17 cellular contexts compared by ENCODE assay signal in genomic region chr7:104136561-104136960, GRCh38.
DNase-seq lines count a peak whose midpoint lies in the region; ATAC-seq and TF ChIP-seq lines count a peak whose summit lies in the region.
"Had no signal": no experiment of that assay in that cellular context is flagged by ENCODE, and none has a peak within 500 bp of the region (broad histone marks: within the 10 kb centered on the region; RNA-seq: fewer than 3 reads in every experiment).

No MANE protein-coding gene starts in this region.

- TF ChIP-seq CTCF in activated CD8-positive, alpha-beta T cell treated with anti-CD3 and anti-CD28 coated beads for 36 hours (IDR thresholded peaks at IDR 0.05): no peak

- ATAC-seq in activated CD8-positive, alpha-beta T cell treated with anti-CD3 and anti-CD28 coated beads for 36 hours: no peak
- ATAC-seq in activated CD8-positive, alpha-beta T cell treated with anti-CD3 and anti-CD28 coated beads, Interleukin-2, amount 10 ng/mL, durations not matched to agents 7 days and 5 days: no peak
- ATAC-seq in HG02970 (IDR thresholded peaks at IDR 0.05; ENCODE audit: low FRiP score, unreplicated experiment): no peak
- ATAC-seq: A549; CD8-positive, alpha-beta T cell had no signal

- DNase-seq in activated CD8-positive, alpha-beta T cell treated with anti-CD3 and anti-CD28 coated beads for 36 hours: no peak
- DNase-seq in activated CD8-positive, alpha-beta T cell treated with anti-CD3 and anti-CD28 coated beads, Interleukin-2, amount 10 ng/mL, durations not matched to agents 7 days and 5 days: no peak
- DNase-seq in G401 (ENCODE audit: low spot score): peak; percentile 78
- DNase-seq in activated T-helper 1 cell treated with anti-CD3 and anti-CD28 coated beads, Interleukin-12 subunit alpha, Interleukin-12 subunit beta, Interleukin-2, Interleukin-4 antibody, amounts not matched to agents 30 ng/mL and 10 ng/mL and 1 ng/mL, durations not matched to agents 14 hours and 24 hours and 36 hours (ENCODE audit: low spot score): no peak
- peak; percentile 2 to 53 for DNase-seq in cerebellar nuclear complex (lab: John Stamatoyannopoulos, UW)
- DNase-seq in 8988T: no peak
- DNase-seq: BE2C; CD8-positive, alpha-beta T cell; COR-L47; DMS153; DMS79 treated with DMSO at 0.1 percent for 48 hours; EL; GDM1; HCEC 1CT; IMR-90 had no signal

- H3K4me1 Mint-ChIP-seq in activated CD8-positive, alpha-beta T cell treated with anti-CD3 and anti-CD28 coated beads for 36 hours (ENCODE audit: low read depth): peaks cover 5% of the 10 kb centered on the region
- no peaks in the 10 kb centered on the region for H3K4me1 Mint-ChIP-seq in activated CD8-positive, alpha-beta T cell treated with anti-CD3 and anti-CD28 coated beads, Interleukin-2, amount 10 ng/mL, durations not matched to agents 7 days and 5 days (ENCODE audit: low read depth)
- peaks cover 9% of the 10 kb centered on the region for H3K4me1 Mint-ChIP-seq in activated T-helper 1 cell treated with anti-CD3 and anti-CD28 coated beads, Interleukin-12 subunit alpha, Interleukin-12 subunit beta, Interleukin-2, Interleukin-4 antibody, amounts not matched to agents 30 ng/mL and 10 ng/mL and 1 ng/mL, durations not matched to agents 14 hours and 24 hours and 36 hours (ENCODE audit: low read depth)

- CTCF ChIA-PET in activated CD8-positive, alpha-beta T cell treated with anti-CD3 and anti-CD28 coated beads for 36 hours (lab: Charles Lee): no interaction called here
- CTCF ChIA-PET in activated CD8-positive, alpha-beta T cell treated with anti-CD3 and anti-CD28 coated beads, Interleukin-2, amount 10 ng/mL, durations not matched to agents 7 days and 5 days (lab: Charles Lee): interaction anchor here (1.4 kb wide), 1 partner anchor 23 kb away, joined by 3 read pairs; no protein-coding TSS in a partner anchor

- no peak overlapping the region for H3K4me3 Mint-ChIP-seq in activated CD8-positive, alpha-beta T cell treated with anti-CD3 and anti-CD28 coated beads for 36 hours
- H3K4me3 Mint-ChIP-seq in activated CD8-positive, alpha-beta T cell treated with anti-CD3 and anti-CD28 coated beads, Interleukin-2, amount 10 ng/mL, durations not matched to agents 7 days and 5 days: no peak overlapping the region
- no peak overlapping the region for H3K4me3 Mint-ChIP-seq in activated T-helper 1 cell treated with anti-CD3 and anti-CD28 coated beads, Interleukin-12 subunit alpha, Interleukin-12 subunit beta, Interleukin-2, Interleukin-4 antibody, amounts not matched to agents 30 ng/mL and 10 ng/mL and 1 ng/mL, durations not matched to agents 14 hours and 24 hours and 36 hours
- H3K4me3 Mint-ChIP-seq: CD8-positive, alpha-beta T cell had no signal

- no peaks in the 10 kb centered on the region for H3K9me3 Mint-ChIP-seq in activated CD8-positive, alpha-beta T cell treated with anti-CD3 and anti-CD28 coated beads for 36 hours
- no peaks in the 10 kb centered on the region for H3K9me3 Mint-ChIP-seq in activated CD8-positive, alpha-beta T cell treated with anti-CD3 and anti-CD28 coated beads, Interleukin-2, amount 10 ng/mL, durations not matched to agents 7 days and 5 days (ENCODE audit: insufficient read depth)
- H3K9me3 Mint-ChIP-seq in activated T-helper 1 cell treated with anti-CD3 and anti-CD28 coated beads, Interleukin-12 subunit alpha, Interleukin-12 subunit beta, Interleukin-2, Interleukin-4 antibody, amounts not matched to agents 30 ng/mL and 10 ng/mL and 1 ng/mL, durations not matched to agents 14 hours and 24 hours and 36 hours: no peaks in the 10 kb centered on the region
- H3K9me3 Mint-ChIP-seq: CD8-positive, alpha-beta T cell had no signal

- peaks cover 11% of the 10 kb centered on the region for H3K36me3 Mint-ChIP-seq in activated CD8-positive, alpha-beta T cell treated with anti-CD3 and anti-CD28 coated beads for 36 hours (ENCODE audit: low read depth)
- H3K36me3 Mint-ChIP-seq in activated CD8-positive, alpha-beta T cell treated with anti-CD3 and anti-CD28 coated beads, Interleukin-2, amount 10 ng/mL, durations not matched to agents 7 days and 5 days (ENCODE audit: low read depth): peaks cover 15% of the 10 kb centered on the region
- peaks cover 12% of the 10 kb centered on the region for H3K36me3 Mint-ChIP-seq in activated T-helper 1 cell treated with anti-CD3 and anti-CD28 coated beads, Interleukin-12 subunit alpha, Interleukin-12 subunit beta, Interleukin-2, Interleukin-4 antibody, amounts not matched to agents 30 ng/mL and 10 ng/mL and 1 ng/mL, durations not matched to agents 14 hours and 24 hours and 36 hours (ENCODE audit: low read depth)

- POLR2A ChIA-PET in activated CD8-positive, alpha-beta T cell treated with anti-CD3 and anti-CD28 coated beads for 36 hours (lab: Charles Lee): no interaction called here
- POLR2A ChIA-PET in activated CD8-positive, alpha-beta T cell treated with anti-CD3 and anti-CD28 coated beads, Interleukin-2, amount 10 ng/mL, durations not matched to agents 7 days and 5 days (lab: Charles Lee): no interaction called here

- in situ Hi-C loops in G401 (cut with HindIII; ENCODE audit: low sequenced_read_pairs): no loop called here

- H3K27me3 Mint-ChIP-seq in activated CD8-positive, alpha-beta T cell treated with anti-CD3 and anti-CD28 coated beads for 36 hours: no peaks in the 10 kb centered on the region
- no peaks in the 10 kb centered on the region for H3K27me3 Mint-ChIP-seq in activated CD8-positive, alpha-beta T cell treated with anti-CD3 and anti-CD28 coated beads, Interleukin-2, amount 10 ng/mL, durations not matched to agents 7 days and 5 days (ENCODE audit: low read depth)
- H3K27me3 Mint-ChIP-seq in activated T-helper 1 cell treated with anti-CD3 and anti-CD28 coated beads, Interleukin-12 subunit alpha, Interleukin-12 subunit beta, Interleukin-2, Interleukin-4 antibody, amounts not matched to agents 30 ng/mL and 10 ng/mL and 1 ng/mL, durations not matched to agents 14 hours and 24 hours and 36 hours (ENCODE audit: insufficient read depth): no peaks in the 10 kb centered on the region

- peak overlapping the region; percentile 6 for H3K27ac Mint-ChIP-seq in activated CD8-positive, alpha-beta T cell treated with anti-CD3 and anti-CD28 coated beads for 36 hours
- H3K27ac Mint-ChIP-seq in activated CD8-positive, alpha-beta T cell treated with anti-CD3 and anti-CD28 coated beads, Interleukin-2, amount 10 ng/mL, durations not matched to agents 7 days and 5 days: no peak overlapping the region
- peak overlapping the region; percentile 86 for H3K27ac Mint-ChIP-seq in activated T-helper 1 cell treated with anti-CD3 and anti-CD28 coated beads, Interleukin-12 subunit alpha, Interleukin-12 subunit beta, Interleukin-2, Interleukin-4 antibody, amounts not matched to agents 30 ng/mL and 10 ng/mL and 1 ng/mL, durations not matched to agents 14 hours and 24 hours and 36 hours
- H3K27ac Mint-ChIP-seq: CD8-positive, alpha-beta T cell had no signal

- intact Hi-C loops in activated CD8-positive, alpha-beta T cell treated with anti-CD3 and anti-CD28 coated beads for 36 hours (cut with micrococcal nuclease): no loop called here
- intact Hi-C loops in activated T-helper 1 cell treated with anti-CD3 and anti-CD28 coated beads, Interleukin-12 subunit alpha, Interleukin-12 subunit beta, Interleukin-2, Interleukin-4 antibody, amounts not matched to agents 30 ng/mL and 10 ng/mL and 1 ng/mL, durations not matched to agents 14 hours and 24 hours and 36 hours (cut with micrococcal nuclease): loop anchor here (2.0 kb wide), 1 partner anchor 20 kb away; no protein-coding TSS in a partner anchor

Comparison
In these comparisons a context has a peak if more than half of its experiments do, and no peak if none do; other contexts are left out.
1. DNase-seq: peak in G401 (single experiment) and cerebellar nuclear complex (2 of 2); none in activated CD8-positive, alpha-beta T cell treated with anti-CD3 and anti-CD28 coated beads for 36 hours (single experiment), activated CD8-positive, alpha-beta T cell treated with anti-CD3 and anti-CD28 coated beads, Interleukin-2, amount 10 ng/mL, durations not matched to agents 7 days and 5 days (single experiment), activated T-helper 1 cell treated with anti-CD3 and anti-CD28 coated beads, Interleukin-12 subunit alpha, Interleukin-12 subunit beta, Interleukin-2, Interleukin-4 antibody, amounts not matched to agents 30 ng/mL and 10 ng/mL and 1 ng/mL, durations not matched to agents 14 hours and 24 hours and 36 hours (single experiment) and 8988T (single experiment).